ENCODE assay signal across 22 cellular contexts in genomic region chr10:33091186-33091585, GRCh38.
"Had no signal": no experiment of that assay in that cellular context is flagged by ENCODE, and none has a peak within 500 bp of the region (broad histone marks: within the 10 kb centered on the region; RNA-seq: fewer than 3 reads in every experiment).

No MANE protein-coding gene starts in this region.

- H3K36me3 ChIP-seq: MG63, SJSA1 had no signal

- H3K9me3 ChIP-seq: MG63 had no signal

- DNase-seq: KBM-7, MG63, NCI-H1092, NCI-H1105 treated with DMSO at 0.1 percent for 48 hours, NCI-H1417 treated with DMSO at 0.1 percent for 48 hours, NCI-H146, NCI-H1694 treated with DMSO at 0.1 percent for 48 hours, NCI-H1930, NCI-H2081, NCI-H2107, NCI-H226, NCI-H446, NCI-H510A, NCI-H524 treated with DMSO at 0.1 percent for 48 hours, NCI-H69, NCI-H774, Right ventricle myocardium superior, RPMI8226, SIG-M5, SW 1271 had no signal

- H3K27ac ChIP-seq: SJSA1, SK-N-MC had no signal

- H3K4me1 ChIP-seq: SJSA1 had no signal

- H3K4me3 ChIP-seq: MG63, SJSA1, SK-N-MC had no signal

- H3K27me3 ChIP-seq: MG63, SJSA1 had no signal
